Comparison of ENCODE assay signal across 25 cellular contexts in genomic region chr11:1229471-1230120, GRCh38. TPM values are rescaled to one million over a fixed set of nuclear protein-coding genes. Genes with fewer than 3 reads are reported as not detected.
DNase-seq lines count a peak whose midpoint lies in the region; ATAC-seq and TF ChIP-seq lines count a peak whose summit lies in the region.
"Had no signal": no experiment of that assay in that cellular context is flagged by ENCODE, and none has a peak within 500 bp of the region (broad histone marks: within the 10 kb centered on the region; RNA-seq: fewer than 3 reads in every experiment).

No MANE protein-coding gene starts in this region.

- no peaks in the 10 kb centered on the region for H3K27me3 Mint-ChIP-seq in natural killer cell treated with Interleukin-12 subunit alpha and Interleukin-12 subunit beta and Interleukin-15 and Interleukin-18, amount 100 ng/mL, for 72 hours
- no peaks in the 10 kb centered on the region for H3K27me3 Mint-ChIP-seq in natural killer cell (ENCODE audit: low read depth in 2 of 2)
- no peaks in the 10 kb centered on the region for H3K27me3 Mint-ChIP-seq in activated CD4-positive, alpha-beta memory T cell treated with anti-CD3 and anti-CD28 coated beads, Interleukin-2, amount 10 ng/mL, durations not matched to agents 7 days and 5 days
- H3K27me3 Mint-ChIP-seq: effector memory CD8-positive, alpha-beta T cell; stimulated activated naive CD8-positive, alpha-beta T cell treated with anti-CD3 and anti-CD28 coated beads, Interleukin-15, Interleukin-2, amounts not matched to agents 100 ng/mL and 50 ng/mL, for 24 hours had no signal

- H3K27me3 ChIP-seq in lower lobe of right lung (ENCODE audit: low read depth) (peaks cover 37% of the 10 kb centered on the region), transverse colon (no peaks in the 10 kb centered on the region)
- H3K27me3 ChIP-seq: hepatocyte had no signal

- H3K27ac ChIP-seq in lower lobe of right lung (no peak overlapping the region), transverse colon (peak overlapping the region in 1 of 4 donors; percentile 47)
- H3K27ac ChIP-seq: foreskin keratinocyte, hepatocyte, neutrophil, tibial artery had no signal

- intact Hi-C loops in natural killer cell (cut with micrococcal nuclease) (no loop called here), lower lobe of right lung (cut with DNase I) (no loop called here), transverse colon (cut with DNase I; ENCODE audit: low total_unique reads) (no loop called here)

- H3K27ac Mint-ChIP-seq in natural killer cell treated with Interleukin-12 subunit alpha and Interleukin-12 subunit beta and Interleukin-15 and Interleukin-18, amount 100 ng/mL, for 72 hours: no peak overlapping the region
- no peak overlapping the region for H3K27ac Mint-ChIP-seq in natural killer cell
- H3K27ac Mint-ChIP-seq in activated CD4-positive, alpha-beta memory T cell treated with anti-CD3 and anti-CD28 coated beads, Interleukin-2, amount 10 ng/mL, durations not matched to agents 7 days and 5 days: no peak overlapping the region
- H3K27ac Mint-ChIP-seq: effector memory CD8-positive, alpha-beta T cell; HFFc6; immature natural killer cell; stimulated activated naive CD8-positive, alpha-beta T cell treated with anti-CD3 and anti-CD28 coated beads, Interleukin-15, Interleukin-2, amounts not matched to agents 100 ng/mL and 50 ng/mL, for 24 hours had no signal

- H3K4me1 Mint-ChIP-seq in natural killer cell treated with Interleukin-12 subunit alpha and Interleukin-12 subunit beta and Interleukin-15 and Interleukin-18, amount 100 ng/mL, for 72 hours (ENCODE audit: low read depth in 2 of 2): no peaks in the 10 kb centered on the region
- no peaks in the 10 kb centered on the region for H3K4me1 Mint-ChIP-seq in natural killer cell
- H3K4me1 Mint-ChIP-seq in activated CD4-positive, alpha-beta memory T cell treated with anti-CD3 and anti-CD28 coated beads, Interleukin-2, amount 10 ng/mL, durations not matched to agents 7 days and 5 days: no peaks in the 10 kb centered on the region
- H3K4me1 Mint-ChIP-seq: immature natural killer cell had no signal

- in situ Hi-C loops in transverse colon (cut with MboI; ENCODE audit: low pct_ligation_motif_present in 1 of 4, low pct_unique_long_range_greater_than_20kb in 1 of 4, low sequenced_read_pairs in 3 of 4): no loop called here

- no peaks in the 10 kb centered on the region for H3K36me3 Mint-ChIP-seq in natural killer cell treated with Interleukin-12 subunit alpha and Interleukin-12 subunit beta and Interleukin-15 and Interleukin-18, amount 100 ng/mL, for 72 hours
- no peaks in the 10 kb centered on the region for H3K36me3 Mint-ChIP-seq in natural killer cell
- H3K36me3 Mint-ChIP-seq in activated CD4-positive, alpha-beta memory T cell treated with anti-CD3 and anti-CD28 coated beads, Interleukin-2, amount 10 ng/mL, durations not matched to agents 7 days and 5 days (ENCODE audit: low read depth): no peaks in the 10 kb centered on the region
- H3K36me3 Mint-ChIP-seq: immature natural killer cell had no signal

- H3K9me3 Mint-ChIP-seq in natural killer cell treated with Interleukin-12 subunit alpha and Interleukin-12 subunit beta and Interleukin-15 and Interleukin-18, amount 100 ng/mL, for 72 hours: no peaks in the 10 kb centered on the region
- H3K9me3 Mint-ChIP-seq in natural killer cell: no peaks in the 10 kb centered on the region
- H3K9me3 Mint-ChIP-seq in activated CD4-positive, alpha-beta memory T cell treated with anti-CD3 and anti-CD28 coated beads, Interleukin-2, amount 10 ng/mL, durations not matched to agents 7 days and 5 days: no peaks in the 10 kb centered on the region
- H3K9me3 Mint-ChIP-seq: effector memory CD8-positive, alpha-beta T cell; HFFc6; immature natural killer cell; stimulated activated naive CD8-positive, alpha-beta T cell treated with anti-CD3 and anti-CD28 coated beads, Interleukin-15, Interleukin-2, amounts not matched to agents 100 ng/mL and 50 ng/mL, for 24 hours had no signal

- TF ChIP-seq POLR2A in transverse colon (IDR thresholded peaks at IDR 0.05): no peak

- no peaks in the 10 kb centered on the region for H3K4me1 ChIP-seq in lower lobe of right lung
- peaks cover 7 to 47% (median 38%) of the 10 kb centered on the region in 4 donors for H3K4me1 ChIP-seq in transverse colon
- H3K4me1 ChIP-seq: foreskin keratinocyte, tibial artery had no signal

- no peak for ATAC-seq in natural killer cell treated with Interleukin-12 subunit alpha and Interleukin-12 subunit beta and Interleukin-15 and Interleukin-18, amount 100 ng/mL, for 72 hours
- ATAC-seq in natural killer cell: no peak
- ATAC-seq in lower lobe of right lung: no peak
- ATAC-seq in GM19351 (IDR thresholded peaks at IDR 0.05; ENCODE audit: unreplicated experiment): no peak
- ATAC-seq: activated CD4-positive, CD25-positive, alpha-beta regulatory T cell treated with anti-CD3 and anti-CD28 coated beads, Interleukin-2, amount 50 U/mL, for 24 hours; effector memory CD8-positive, alpha-beta T cell; esophagus mucosa; foreskin keratinocyte had no signal

- no peak for TF ChIP-seq CTCF in natural killer cell (IDR thresholded peaks at IDR 0.05)
- no peak for TF ChIP-seq CTCF in lower lobe of right lung (IDR thresholded peaks at IDR 0.05)
- no peak for TF ChIP-seq CTCF in transverse colon (IDR thresholded peaks at IDR 0.05)

- H3K9me3 ChIP-seq in lower lobe of right lung (no peaks in the 10 kb centered on the region), transverse colon (no peaks in the 10 kb centered on the region)
- H3K9me3 ChIP-seq: neutrophil, tibial artery had no signal

- no peak overlapping the region for H3K4me3 Mint-ChIP-seq in natural killer cell treated with Interleukin-12 subunit alpha and Interleukin-12 subunit beta and Interleukin-15 and Interleukin-18, amount 100 ng/mL, for 72 hours
- no peak overlapping the region for H3K4me3 Mint-ChIP-seq in natural killer cell
- H3K4me3 Mint-ChIP-seq in activated CD4-positive, alpha-beta memory T cell treated with anti-CD3 and anti-CD28 coated beads, Interleukin-2, amount 10 ng/mL, durations not matched to agents 7 days and 5 days: no peak overlapping the region
- H3K4me3 Mint-ChIP-seq: effector memory CD8-positive, alpha-beta T cell; HFFc6; immature natural killer cell; stimulated activated naive CD8-positive, alpha-beta T cell treated with anti-CD3 and anti-CD28 coated beads, Interleukin-15, Interleukin-2, amounts not matched to agents 100 ng/mL and 50 ng/mL, for 24 hours had no signal

- 62% methylated on average over 21 of the region's 27 CpGs; no CpG with 5 or more reads in 1 of the 2 donors for WGBS in transverse colon (ENCODE audit: low coverage in 1 of 2), 2 donors

- H3K36me3 ChIP-seq in lower lobe of right lung (no peaks in the 10 kb centered on the region), transverse colon (no peaks in the 10 kb centered on the region)
- H3K36me3 ChIP-seq: neutrophil, tibial artery had no signal

- peak; percentile 44 for DNase-seq in natural killer cell treated with Interleukin-12 subunit alpha and Interleukin-12 subunit beta and Interleukin-15 and Interleukin-18, amount 100 ng/mL, for 72 hours (ENCODE audit: low spot score)
- no peak for DNase-seq in natural killer cell
- peak; percentile 38 for DNase-seq in ecto neural progenitor cell (ENCODE audit: low spot score)
- DNase-seq in lower lobe of right lung: peak; percentile 35
- peak; percentile 68 for DNase-seq in transverse colon
- no peak for DNase-seq in activated CD4-positive, alpha-beta memory T cell treated with anti-CD3 and anti-CD28 coated beads, Interleukin-2, amount 10 ng/mL, durations not matched to agents 7 days and 5 days
- DNase-seq in stimulated activated CD4-positive, alpha-beta T cell treated with anti-CD3 and anti-CD28 coated beads, Interleukin-12 subunit alpha, Interleukin-12 subunit beta, amount 100 ng/mL, for 4 hours: no peak
- DNase-seq: activated gamma-delta T cell treated with Interleukin-2 at 50 U/mL for 16 hours; C1 segment of cervical spinal cord; effector memory CD8-positive, alpha-beta T cell; foreskin keratinocyte; HFFc6; immature natural killer cell; NCI-H2081; retina; SHP77 had no signal

- no peak for TF ChIP-seq EP300 in transverse colon (IDR thresholded peaks at IDR 0.05; ENCODE audit: low read depth)

- no peak overlapping the region for H3K4me3 ChIP-seq in lower lobe of right lung
- no peak overlapping the region for H3K4me3 ChIP-seq in transverse colon
- H3K4me3 ChIP-seq: hepatocyte, tibial artery had no signal

- POLR2A ChIA-PET in activated CD4-positive, alpha-beta memory T cell treated with anti-CD3 and anti-CD28 coated beads, Interleukin-2, amount 10 ng/mL, durations not matched to agents 7 days and 5 days (lab: Charles Lee): no interaction called here

- CTCF ChIA-PET in activated CD4-positive, alpha-beta memory T cell treated with anti-CD3 and anti-CD28 coated beads, Interleukin-2, amount 10 ng/mL, durations not matched to agents 7 days and 5 days (lab: Charles Lee): no interaction called here

RNA-seq across cellular contexts. Expression of gene MUC5B, which starts 6.7 kb away (rescaled TPM):
- not detected for total RNA-seq in natural killer cell treated with Interleukin-12 subunit alpha and Interleukin-12 subunit beta and Interleukin-15 and Interleukin-18, amount 100 ng/mL, for 72 hours
- total RNA-seq in natural killer cell (not detected), lower lobe of right lung (57.5 TPM), transverse colon (100 to 1,000 TPM in 2 of 4 donors, 10 to 100 TPM in 2; 58.0 to 825 (median 85.6) TPM)
- total RNA-seq in activated CD4-positive, alpha-beta memory T cell treated with anti-CD3 and anti-CD28 coated beads, Interleukin-2, amount 10 ng/mL, durations not matched to agents 7 days and 5 days: not detected
- total RNA-seq: foreskin keratinocyte, HFFc6, lung microvascular endothelial cell, M059J had no signal

Comparison
In these comparisons a context has a peak if more than half of its experiments do, and no peak if none do; other contexts are left out.
1. DNase-seq: peak in natural killer cell treated with Interleukin-12 subunit alpha and Interleukin-12 subunit beta and Interleukin-15 and Interleukin-18, amount 100 ng/mL, for 72 hours (single experiment), ecto neural progenitor cell (single experiment), lower lobe of right lung (single experiment) and transverse colon (single experiment); none in natural killer cell (single experiment), activated CD4-positive, alpha-beta memory T cell treated with anti-CD3 and anti-CD28 coated beads, Interleukin-2, amount 10 ng/mL, durations not matched to agents 7 days and 5 days (single experiment) and stimulated activated CD4-positive, alpha-beta T cell treated with anti-CD3 and anti-CD28 coated beads, Interleukin-12 subunit alpha, Interleukin-12 subunit beta, amount 100 ng/mL, for 4 hours (single experiment).
2. RNA of gene MUC5B, which starts 6.7 kb away (total RNA-seq): 58.0 to 825 TPM in transverse colon and 57.5 TPM in lower lobe of right lung (single experiment); not detected in natural killer cell treated with Interleukin-12 subunit alpha and Interleukin-12 subunit beta and Interleukin-15 and Interleukin-18, amount 100 ng/mL, for 72 hours, not detected in natural killer cell and not detected in activated CD4-positive, alpha-beta memory T cell treated with anti-CD3 and anti-CD28 coated beads, Interleukin-2, amount 10 ng/mL, durations not matched to agents 7 days and 5 days; every median in the first group is over 10 times any median in the second.